In genomic region chr1:48693674-48694347, GRCh38 we compare ENCODE assay signal across 21 cellular contexts.
DNase-seq lines count a peak whose midpoint lies in the region; ATAC-seq and TF ChIP-seq lines count a peak whose summit lies in the region.
"Had no signal": no experiment of that assay in that cellular context is flagged by ENCODE, and none has a peak within 500 bp of the region (broad histone marks: within the 10 kb centered on the region; RNA-seq: fewer than 3 reads in every experiment).

No MANE protein-coding gene starts in this region.

- peak; percentile 22 for ATAC-seq in mucosa of descending colon
- ATAC-seq: body of pancreas, heart left ventricle, Right ventricle myocardium inferior had no signal

- no peak for TF ChIP-seq POLR2A in breast epithelium (IDR thresholded peaks at IDR 0.05)
- TF ChIP-seq POLR2A in erythroblast (IDR thresholded peaks at IDR 0.05; ENCODE audit: low read length): no peak

- H3K27ac ChIP-seq in breast epithelium: peak overlapping the region; percentile 48 to 63
- peak overlapping the region in 6 of 59 donors; percentile 3 to 45 (median 38) for H3K27ac ChIP-seq in dorsolateral prefrontal cortex
- H3K27ac ChIP-seq: body of pancreas, coronary artery, heart left ventricle, prostate gland, vagina had no signal

- H3K4me1 ChIP-seq in breast epithelium: no peaks in the 10 kb centered on the region
- H3K4me1 ChIP-seq in mucosa of descending colon (ENCODE audit: low read depth): no peaks in the 10 kb centered on the region
- H3K4me1 ChIP-seq: body of pancreas, heart left ventricle, prostate gland, vagina had no signal

- H3K36me3 ChIP-seq in MG63 (no peaks in the 10 kb centered on the region), breast epithelium (no peaks in the 10 kb centered on the region), mucosa of descending colon (ENCODE audit: low read depth) (no peaks in the 10 kb centered on the region)
- H3K36me3 ChIP-seq: heart left ventricle, prostate gland, vagina had no signal

- intact Hi-C loops in breast epithelium (cut with DNase I; ENCODE audit: low total_unique reads): no loop called here
- intact Hi-C loops in mucosa of descending colon (cut with DNase I, micrococcal nuclease): no loop called here
- intact Hi-C loops in dorsolateral prefrontal cortex (cut with DNase I): no loop called here

- H3K4me3 ChIP-seq in MG63 (no peak overlapping the region), breast epithelium (peak overlapping the region in 2 of 3 donors; percentile 2 to 19), mucosa of descending colon (no peak overlapping the region), dorsolateral prefrontal cortex (no peak overlapping the region)
- H3K4me3 ChIP-seq: body of pancreas, coronary artery, heart left ventricle, prostate gland, vagina had no signal

- TF ChIP-seq CTCF in breast epithelium (IDR thresholded peaks at IDR 0.05): no peak
- no peak for TF ChIP-seq CTCF in mucosa of descending colon (IDR thresholded peaks at IDR 0.05)
- no peak for TF ChIP-seq CTCF in dorsolateral prefrontal cortex (IDR thresholded peaks at IDR 0.05 in 54 of 56, conservative IDR thresholded peaks at IDR 0.05 in 2 of 56; ENCODE audit: low read depth in 1 of 56, partially characterized antibody in 56 of 56)

- H3K27me3 ChIP-seq in MG63: no peaks in the 10 kb centered on the region
- H3K27me3 ChIP-seq in breast epithelium: no peaks in the 10 kb centered on the region
- H3K27me3 ChIP-seq in dorsolateral prefrontal cortex: no peaks in the 10 kb centered on the region
- H3K27me3 ChIP-seq: body of pancreas, vagina had no signal

- no peaks in the 10 kb centered on the region for H3K9me3 ChIP-seq in MG63
- H3K9me3 ChIP-seq in breast epithelium: no peaks in the 10 kb centered on the region
- H3K9me3 ChIP-seq in mucosa of descending colon: no peaks in the 10 kb centered on the region
- H3K9me3 ChIP-seq: body of pancreas, heart left ventricle, prostate gland, vagina had no signal

- DNase-seq in Daoy (ENCODE audit: low read depth): peak; percentile 50
- peak; percentile 72 for DNase-seq in MG63
- peak in 1 of 2 donors; percentile 50 for DNase-seq in breast epithelium (ENCODE audit: low spot score in 2 of 2)
- DNase-seq in mucosa of descending colon: no peak
- DNase-seq in erythroblast (lab: John Stamatoyannopoulos, UW): no peak
- DNase-seq in hypothalamus (lab: John Stamatoyannopoulos, UW): no peak
- DNase-seq in dorsolateral prefrontal cortex: no peak
- DNase-seq: activated B cell treated with CpG ODN at 0.5 μM for 24 hours; activated CD4-positive, alpha-beta memory T cell treated with anti-CD3 and anti-CD28 coated beads, Interleukin-2, amount 10 ng/mL, durations not matched to agents 7 days and 5 days; activated effector memory CD4-positive, alpha-beta T cell treated with anti-CD3 and anti-CD28 coated beads, Interleukin-2, amount 50 U/mL, for 16 hours; body of pancreas; CD4-positive, alpha-beta memory T cell; HCEC 1CT; heart left ventricle; KBM-7; NCI-H524; T1000 had no signal

Comparison
In these comparisons a context has a peak if more than half of its experiments do, and no peak if none do; other contexts are left out.
1. DNase-seq: peak in Daoy (single experiment) and MG63 (single experiment); none in mucosa of descending colon (0 of 3), erythroblast (0 of 2), hypothalamus (0 of 51) and dorsolateral prefrontal cortex (0 of 10).
2. H3K4me3 ChIP-seq: peak in breast epithelium (2 of 3); none in MG63 (single experiment), mucosa of descending colon (single experiment) and dorsolateral prefrontal cortex (0 of 59).